8 cellular contexts compared by ENCODE assay signal in the genomic region with DNA sequence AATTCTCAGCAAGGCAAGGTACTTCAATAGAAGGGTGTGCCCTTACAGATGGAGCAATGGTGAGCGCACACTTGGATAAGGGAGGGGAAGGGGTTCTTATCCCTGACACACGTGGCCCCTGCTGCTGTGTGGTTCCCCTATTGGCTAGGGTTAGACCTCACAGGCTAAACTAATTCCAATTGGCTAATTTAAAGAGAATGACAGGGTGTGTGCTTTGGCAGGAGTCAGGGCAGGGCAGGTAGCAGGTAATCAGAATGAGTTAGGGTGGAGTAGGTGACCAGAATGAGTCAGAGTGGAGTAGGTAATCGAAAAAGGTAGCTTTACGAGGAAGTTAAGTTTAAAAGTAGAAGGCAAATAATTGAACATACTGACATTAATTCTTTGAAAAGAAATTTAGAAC. TPM values are rescaled to one million over a fixed set of nuclear protein-coding genes. Genes with fewer than 3 reads are reported as not detected.
DNase-seq lines count a peak whose midpoint lies in the region; TF ChIP-seq lines count a peak whose summit lies in the region.
"Not testable (repeated sequence)": the region's sequence is repeated elsewhere in the genome, so short reads cannot be mapped to it uniquely, and the experiment has no call there.

No MANE protein-coding gene starts in this region.

- peaks cover 95% of the 10 kb centered on the region for H3K4me1 ChIP-seq in DOHH2 (ENCODE audit: control insufficient read depth, low read length)
- H3K4me1 ChIP-seq in OCI-LY1 (ENCODE audit: insufficient read depth, low read length, severe bottlenecking), result peaks cover 57% of the 10 kb centered on the region
- not testable (repeated sequence) for H3K4me1 ChIP-seq in mesenchymal stem cell (ENCODE audit: control insufficient read depth, insufficient read depth, low read depth, low read length)
- peaks cover 33% of the 10 kb centered on the region for H3K4me1 ChIP-seq in suprapubic skin

- not testable (repeated sequence) for H3K27me3 ChIP-seq in DOHH2 (ENCODE audit: control insufficient read depth, low read length); OCI-LY1 (ENCODE audit: insufficient read depth, low read length); mesenchymal stem cell (ENCODE audit: control insufficient read depth in 1 of 2, insufficient read depth in 1 of 2, low read length in 2 of 2); suprapubic skin

- not testable (repeated sequence) for H3K9me3 Mint-ChIP-seq in activated naive CD8-positive, alpha-beta T cell (ENCODE audit: low read depth); osteocyte (ENCODE audit: unreplicated experiment)

- TF ChIP-seq CTCF in 22Rv1 (IDR thresholded peaks at IDR 0.05); DOHH2 (IDR thresholded peaks at IDR 0.05; ENCODE audit: low read depth, low read length, poor library complexity, severe bottlenecking); OCI-LY1 (IDR thresholded peaks at IDR 0.05; ENCODE audit: low read length); osteocyte (IDR thresholded peaks at IDR 0.05); suprapubic skin (IDR thresholded peaks at IDR 0.05): not testable (repeated sequence)

- H4K20me1 ChIP-seq in DOHH2 (ENCODE audit: control insufficient read depth, insufficient read depth, low read depth, low read length); OCI-LY1 (ENCODE audit: insufficient read depth, low read length): not testable (repeated sequence)

- H3K23ac ChIP-seq in mesenchymal stem cell (ENCODE audit: low read length in 2 of 2), result not testable (repeated sequence)

- H3K79me2 ChIP-seq in DOHH2 (ENCODE audit: control insufficient read depth, low read length); OCI-LY1 (ENCODE audit: insufficient read depth, low read length): not testable (repeated sequence)

- H2BK15ac ChIP-seq in mesenchymal stem cell (ENCODE audit: low read depth, poor library complexity, severe bottlenecking), result not testable (repeated sequence)

- not testable (repeated sequence) for H3K4ac ChIP-seq in mesenchymal stem cell (ENCODE audit: low read depth in 1 of 2, low read length in 2 of 2)

- TF ChIP-seq POLR2A in suprapubic skin (IDR thresholded peaks at IDR 0.05), result not testable (repeated sequence)

- peaks cover 78% of the 10 kb centered on the region for H3K4me1 Mint-ChIP-seq in activated naive CD8-positive, alpha-beta T cell (ENCODE audit: low read depth)
- peaks cover 20% of the 10 kb centered on the region for H3K4me1 Mint-ChIP-seq in osteocyte (ENCODE audit: unreplicated experiment)

- peak overlapping the region; percentile 45 for H4K8ac ChIP-seq in mesenchymal stem cell (ENCODE audit: low read length)

- not testable (repeated sequence) for H3K27me3 Mint-ChIP-seq in activated naive CD8-positive, alpha-beta T cell; osteocyte (ENCODE audit: unreplicated experiment)

- not testable (repeated sequence) for H3K14ac ChIP-seq in mesenchymal stem cell (ENCODE audit: low read length in 2 of 2)

- not testable (repeated sequence) for H2AK5ac ChIP-seq in mesenchymal stem cell (ENCODE audit: low read length, severe bottlenecking)

- H3K18ac ChIP-seq in mesenchymal stem cell (ENCODE audit: low read depth in 1 of 2, low read length in 2 of 2), result peak overlapping the region in 1 of 2 experiments; percentile 52

- not testable (repeated sequence) for H2AFZ ChIP-seq in OCI-LY1 (ENCODE audit: low read length); mesenchymal stem cell (ENCODE audit: low read depth, low read length)

- not testable (repeated sequence) for TF ChIP-seq EP300 in suprapubic skin (IDR thresholded peaks at IDR 0.05)

- not testable (repeated sequence) for H2BK120ac ChIP-seq in mesenchymal stem cell (ENCODE audit: low read depth, low read length)

- not testable (repeated sequence) for H4K91ac ChIP-seq in mesenchymal stem cell (ENCODE audit: low read length)

- H3K79me1 ChIP-seq in mesenchymal stem cell (replicated peaks; ENCODE audit: low read length, poor library complexity, severe bottlenecking), result not testable (repeated sequence)

- H3K27ac ChIP-seq in 22Rv1 (peak overlapping the region; percentile 4; the same call in 1 of the 2 replicates), DOHH2 (ENCODE audit: low read depth, low read length) (peak overlapping the region; percentile 99), OCI-LY1 (ENCODE audit: low read depth, low read length, poor library complexity, severe bottlenecking) (peak overlapping the region; percentile 91), epithelial cell of prostate (peak overlapping the region; percentile 99), suprapubic skin (peak overlapping the region; percentile 23)
- not testable (repeated sequence) for H3K27ac ChIP-seq in mesenchymal stem cell (ENCODE audit: low read length, poor library complexity, severe bottlenecking)

- peak overlapping the region; percentile 16 for H3K27ac Mint-ChIP-seq in activated naive CD8-positive, alpha-beta T cell
- H3K27ac Mint-ChIP-seq in osteocyte (ENCODE audit: unreplicated experiment), result not testable (repeated sequence)

- H3K4me3 Mint-ChIP-seq in activated naive CD8-positive, alpha-beta T cell; osteocyte (ENCODE audit: unreplicated experiment): not testable (repeated sequence)

- not testable (repeated sequence) for H3K36me3 Mint-ChIP-seq in activated naive CD8-positive, alpha-beta T cell; osteocyte (ENCODE audit: unreplicated experiment)

- H3K9ac ChIP-seq in OCI-LY1 (ENCODE audit: low read length); mesenchymal stem cell (ENCODE audit: low read length): not testable (repeated sequence)

- 97% methylated on average over 2 of the region's 4 CpGs for WGBS in mesenchymal stem cell
- WGBS in suprapubic skin, result 62% methylated on average over 4 of the region's 4 CpGs

- not testable (repeated sequence) for H3K9me3 ChIP-seq in DOHH2 (ENCODE audit: control insufficient read depth, insufficient read depth, low read length); OCI-LY1 (ENCODE audit: low read length); mesenchymal stem cell (ENCODE audit: control insufficient read depth, low read length); suprapubic skin

- H2BK5ac ChIP-seq in mesenchymal stem cell (ENCODE audit: low read depth, low read length, poor library complexity, severe bottlenecking), result not testable (repeated sequence)

- not testable (repeated sequence) for H3K4me3 ChIP-seq in DOHH2 (ENCODE audit: low read length); OCI-LY1 (ENCODE audit: low read depth, low read length, poor library complexity, severe bottlenecking); mesenchymal stem cell (ENCODE audit: insufficient read depth in 1 of 2, low read depth in 1 of 2, low read length in 2 of 2); suprapubic skin

- H3F3A ChIP-seq in DOHH2 (ENCODE audit: control insufficient read depth, insufficient read depth), result peaks cover 52% of the 10 kb centered on the region
- not testable (repeated sequence) for H3F3A ChIP-seq in OCI-LY1 (ENCODE audit: insufficient read depth, low read length)

- DNase-seq in epithelial cell of prostate (ENCODE audit: low read depth, low spot score) (peak; percentile 64), osteocyte (ENCODE audit: extremely low spot score, unreplicated experiment) (peak; percentile 8)
- DNase-seq in mesenchymal stem cell; suprapubic skin (ENCODE audit: low spot score in 2 of 2): not testable (repeated sequence)

- peak overlapping the region in 1 of 2 experiments; percentile 78 for H2BK12ac ChIP-seq in mesenchymal stem cell (ENCODE audit: low read length in 2 of 2)

- not testable (repeated sequence) for H3K36me3 ChIP-seq in DOHH2 (ENCODE audit: control insufficient read depth, low read length); OCI-LY1 (ENCODE audit: insufficient read depth, low read length); mesenchymal stem cell (ENCODE audit: control insufficient read depth in 1 of 2, insufficient read depth in 2 of 2, low read depth in 1 of 2, low read length in 2 of 2); suprapubic skin

- not testable (repeated sequence) for H3K9me2 ChIP-seq in DOHH2 (replicated peaks; ENCODE audit: control insufficient read depth, low read length); OCI-LY1 (ENCODE audit: low read depth, low read length)

- peak overlapping the region; percentile 95 for H3K4me2 ChIP-seq in DOHH2 (ENCODE audit: low read length)
- H3K4me2 ChIP-seq in OCI-LY1 (ENCODE audit: low read length); mesenchymal stem cell (ENCODE audit: low read length, poor library complexity, severe bottlenecking): not testable (repeated sequence)

RNA-seq across cellular contexts. Expression of gene AMN1, which starts 15.5 kb away (rescaled TPM):
- 5.9 TPM for polyA plus RNA-seq in mesenchymal stem cell (2013, experiment 1 of 2)
- polyA plus RNA-seq in mesenchymal stem cell (2013, experiment 2 of 2), result 6.3 TPM
- total RNA-seq in osteocyte (5.3 and 8.5 TPM in 2 replicates), suprapubic skin (10 to 100 TPM in 2 of 4 donors, 1 to 10 TPM in 2; 3.4 to 16.4 (median 10.5) TPM)
